In the genomic region with DNA sequence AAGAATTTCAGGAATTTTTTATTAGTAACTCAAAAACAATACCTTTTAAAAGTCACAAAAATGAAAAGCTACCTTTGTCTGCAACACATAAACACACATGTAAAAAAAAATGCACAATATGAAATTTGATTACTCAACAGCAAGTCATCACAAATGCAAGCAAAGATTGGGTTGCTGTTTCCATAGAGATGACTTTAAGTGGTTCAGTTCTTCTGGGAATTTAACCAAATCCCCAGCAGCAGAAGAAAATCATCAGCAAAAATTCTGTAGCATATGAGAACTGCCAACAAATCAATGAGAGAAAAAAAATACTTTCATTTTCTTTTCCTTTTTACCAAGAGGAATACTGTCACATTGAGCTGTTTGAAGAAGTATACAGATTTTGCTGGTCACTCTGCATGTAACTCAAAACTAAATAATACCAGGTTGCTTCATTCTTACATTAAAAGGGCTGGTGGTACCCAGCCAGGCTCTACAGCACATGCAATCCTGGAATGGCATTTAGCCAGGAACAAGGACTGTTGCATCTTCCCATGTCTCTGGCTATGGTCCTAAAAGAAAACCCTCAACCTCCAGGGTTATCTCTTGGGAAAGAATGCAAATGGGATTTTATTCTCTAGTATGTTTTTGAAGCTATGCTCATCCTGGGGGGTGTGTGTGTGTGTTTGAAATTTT, we compare ENCODE assay signal across 13 cellular contexts.
DNase-seq lines count a peak whose midpoint lies in the region; ATAC-seq, FAIRE-seq and TF ChIP-seq lines count a peak whose summit lies in the region.
"Had no signal": no experiment of that assay in that cellular context is flagged by ENCODE, and none has a peak within 500 bp of the region (broad histone marks: within the 10 kb centered on the region; RNA-seq: fewer than 3 reads in every experiment).

No MANE protein-coding gene starts in this region.

- no peaks in the 10 kb centered on the region for H3K27me3 Mint-ChIP-seq in mesothelial cell of epicardium (ENCODE audit: low read depth)

- H3K9me3 Mint-ChIP-seq in mesothelial cell of epicardium = peaks cover 15% of the 10 kb centered on the region

- ATAC-seq in HG03565 (IDR thresholded peaks at IDR 0.05; ENCODE audit: unreplicated experiment) = no peak
- ATAC-seq: lower lobe of right lung had no signal

- peak overlapping the region; percentile 54 for H3K27ac Mint-ChIP-seq in mesothelial cell of epicardium

- H3K36me3 Mint-ChIP-seq in mesothelial cell of epicardium = no peaks in the 10 kb centered on the region

- peak; percentile 56 for FAIRE-seq in GM18507 (lab: Jason Lieb, UNC)

- H3K4me3 ChIP-seq in AG10803 (ENCODE audit: low read length) (no peak overlapping the region), astrocyte of the spinal cord (ENCODE audit: low read depth, low read length) (no peak overlapping the region)
- H3K4me3 ChIP-seq: lower lobe of right lung, smooth muscle cell had no signal

- in situ Hi-C loops in astrocyte of the spinal cord (cut with HindIII; ENCODE audit: low sequenced_read_pairs) = no loop called here

- H3K4me3 Mint-ChIP-seq in mesothelial cell of epicardium = no peak overlapping the region

- DNase-seq in AG10803 (ENCODE audit: low read depth) (peak; percentile 27), GM18507 (ENCODE audit: extremely low spot score, insufficient read length, low read depth) (no peak), astrocyte of the spinal cord (ENCODE audit: low read depth, low spot score) (peak; percentile 57), mesothelial cell of epicardium (ENCODE audit: low spot score in 2 of 2, unreplicated experiment in 2 of 2) (no peak), HuH-7 (ENCODE audit: low spot score) (no peak), NCI-H2029 (lab: John Stamatoyannopoulos, UW) (no peak)
- no peak for DNase-seq in stimulated activated CD4-positive, alpha-beta T cell treated with anti-CD3 and anti-CD28 coated beads, Interleukin-2, amount 100 ng/mL, for 48 hours
- DNase-seq: GF-D8, lower lobe of right lung, NCI-H526, T-helper 2 cell had no signal

- TF ChIP-seq CTCF in AG10803 (conservative IDR thresholded peaks at IDR 0.05; ENCODE audit: low read length) = no peak
- no peak for TF ChIP-seq CTCF in astrocyte of the spinal cord (IDR thresholded peaks at IDR 0.05; ENCODE audit: low read depth, low read length)
- TF ChIP-seq CTCF in mesothelial cell of epicardium (IDR thresholded peaks at IDR 0.05; ENCODE audit: unreplicated experiment) = no peak

- peaks cover 3% of the 10 kb centered on the region for H3K4me1 Mint-ChIP-seq in mesothelial cell of epicardium

Comparison
In these comparisons a context has a peak if more than half of its experiments do, and no peak if none do; other contexts are left out.
1. DNase-seq: peak in AG10803 (single experiment) and astrocyte of the spinal cord (single experiment); none in GM18507 (single experiment), mesothelial cell of epicardium (0 of 2), HuH-7 (single experiment), NCI-H2029 (single experiment) and stimulated activated CD4-positive, alpha-beta T cell treated with anti-CD3 and anti-CD28 coated beads, Interleukin-2, amount 100 ng/mL, for 48 hours (0 of 2).